In the genomic region with DNA sequence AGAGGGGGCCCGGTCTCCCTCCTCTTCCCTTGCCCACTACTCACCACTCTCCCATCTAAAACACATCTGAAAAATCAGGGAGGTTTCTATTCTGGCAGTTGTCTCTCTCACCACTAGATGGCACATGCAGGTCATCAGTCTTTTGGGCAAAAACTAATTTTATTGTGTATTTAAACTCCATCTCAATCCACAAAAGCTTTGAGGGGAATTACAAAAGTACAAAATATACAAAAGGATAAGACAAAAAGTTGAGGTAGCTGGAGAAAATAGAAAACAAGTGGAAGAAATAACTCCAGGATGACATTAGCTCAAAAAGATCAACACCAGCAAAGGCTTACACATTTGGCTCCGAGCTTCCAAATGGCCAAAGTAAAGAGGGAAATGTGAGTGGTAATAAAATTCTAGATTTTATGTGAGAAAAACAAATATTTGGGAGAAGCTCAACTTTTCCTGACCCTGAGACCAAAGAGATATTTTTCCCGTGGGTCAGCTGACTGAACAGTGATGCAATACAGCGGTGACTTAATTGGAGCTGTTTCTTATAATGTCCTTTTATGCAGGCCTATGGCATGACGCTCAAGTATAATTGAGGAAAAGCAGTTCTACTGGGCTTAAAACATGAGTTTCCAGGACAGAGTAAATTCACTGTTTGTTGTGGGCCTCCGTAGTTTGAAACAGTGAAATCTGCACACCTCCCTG, we compare ENCODE assay signal across 7 cellular contexts.
A peak's percentile ranks its signal among the peaks of the same experiment; 100 is the strongest.
DNase-seq lines count a peak whose midpoint lies in the region; ATAC-seq, FAIRE-seq and TF ChIP-seq lines count a peak whose summit lies in the region.

No MANE protein-coding gene starts in this region.

- H4K20me1 ChIP-seq in OCI-LY1 (ENCODE audit: insufficient read depth, low read length): no peaks in the 10 kb centered on the region

- H3K4me3 ChIP-seq in OCI-LY1 (ENCODE audit: low read depth, low read length, poor library complexity, severe bottlenecking): no peak overlapping the region
- no peak overlapping the region for H3K4me3 ChIP-seq in colonic mucosa

- no peaks in the 10 kb centered on the region for H3K27me3 ChIP-seq in OCI-LY1 (ENCODE audit: insufficient read depth, low read length)
- no peaks in the 10 kb centered on the region for H3K27me3 ChIP-seq in colonic mucosa

- ATAC-seq in GM21447 (IDR thresholded peaks at IDR 0.05; ENCODE audit: unreplicated experiment): no peak

- H3K36me3 ChIP-seq in OCI-LY1 (ENCODE audit: insufficient read depth, low read length) (no peaks in the 10 kb centered on the region), colonic mucosa (no peaks in the 10 kb centered on the region)

- peaks cover 13% of the 10 kb centered on the region for H3K4me1 Mint-ChIP-seq in nephron progenitor cell
- H3K4me1 Mint-ChIP-seq in activated T-helper 2 cell treated with anti-CD3 and anti-CD28 coated beads, Interferon-gamma antibody, Interleukin-2, Interleukin-4, amounts not matched to agents 10 μg/mL and 5 μg/mL and 100 μg/mL, durations not matched to agents 14 hours and 24 hours and 36 hours (ENCODE audit: low read depth): peaks cover 13% of the 10 kb centered on the region

- no peaks in the 10 kb centered on the region for H3K9me3 Mint-ChIP-seq in nephron progenitor cell
- H3K9me3 Mint-ChIP-seq in activated T-helper 2 cell treated with anti-CD3 and anti-CD28 coated beads, Interferon-gamma antibody, Interleukin-2, Interleukin-4, amounts not matched to agents 10 μg/mL and 5 μg/mL and 100 μg/mL, durations not matched to agents 14 hours and 24 hours and 36 hours: no peaks in the 10 kb centered on the region

- no peaks in the 10 kb centered on the region for H3F3A ChIP-seq in OCI-LY1 (ENCODE audit: insufficient read depth, low read length)

- peak; percentile 29 for DNase-seq in DMS53 treated with DMSO at 0.1 percent for 48 hours (lab: John Stamatoyannopoulos, UW; ENCODE audit: unreplicated experiment)
- DNase-seq in HTR-8/SVneo (ENCODE audit: insufficient read length, low spot score): peak; percentile 69
- DNase-seq in colonic mucosa: peak; percentile 23
- peak; percentile 12 for DNase-seq in nephron progenitor cell
- DNase-seq in activated T-helper 2 cell treated with anti-CD3 and anti-CD28 coated beads, Interferon-gamma antibody, Interleukin-2, Interleukin-4, amounts not matched to agents 10 μg/mL and 5 μg/mL and 100 μg/mL, durations not matched to agents 14 hours and 24 hours and 36 hours (ENCODE audit: low spot score): no peak

- no peak overlapping the region for H3K4me3 Mint-ChIP-seq in nephron progenitor cell
- H3K4me3 Mint-ChIP-seq in activated T-helper 2 cell treated with anti-CD3 and anti-CD28 coated beads, Interferon-gamma antibody, Interleukin-2, Interleukin-4, amounts not matched to agents 10 μg/mL and 5 μg/mL and 100 μg/mL, durations not matched to agents 14 hours and 24 hours and 36 hours (ENCODE audit: low read depth): no peak overlapping the region

- H3K4me1 ChIP-seq in OCI-LY1 (ENCODE audit: insufficient read depth, low read length, severe bottlenecking): peaks cover 6% of the 10 kb centered on the region
- no peaks in the 10 kb centered on the region for H3K4me1 ChIP-seq in colonic mucosa

- TF ChIP-seq CTCF in OCI-LY1 (IDR thresholded peaks at IDR 0.05; ENCODE audit: low read length) (peak; percentile 87), colonic mucosa (IDR thresholded peaks at IDR 0.05) (peak; percentile 80), nephron progenitor cell (IDR thresholded peaks at IDR 0.05) (peak; percentile 82)

- no peak for FAIRE-seq in HTR-8/SVneo (lab: Jason Lieb, UNC)

- intact Hi-C loops in colonic mucosa (cut with DNase I): loop anchor here (5.0 kb wide), 1 partner anchor 76 kb away; no protein-coding TSS in a partner anchor
- intact Hi-C loops in activated T-helper 2 cell treated with anti-CD3 and anti-CD28 coated beads, Interferon-gamma antibody, Interleukin-2, Interleukin-4, amounts not matched to agents 10 μg/mL and 5 μg/mL and 100 μg/mL, durations not matched to agents 14 hours and 24 hours and 36 hours (cut with micrococcal nuclease): loop anchor here (10.0 kb wide), 1 partner anchor 563 kb away; a partner anchor contains a TSS

- H3K9me3 ChIP-seq in OCI-LY1 (ENCODE audit: low read length) (no peaks in the 10 kb centered on the region), colonic mucosa (no peaks in the 10 kb centered on the region)

- H3K9ac ChIP-seq in OCI-LY1 (ENCODE audit: low read length): no peak overlapping the region
- H3K9ac ChIP-seq in colonic mucosa (ENCODE audit: low read depth in 2 of 2, low read length in 2 of 2): no peak overlapping the region

- H3K27ac Mint-ChIP-seq in nephron progenitor cell: no peak overlapping the region
- H3K27ac Mint-ChIP-seq in activated T-helper 2 cell treated with anti-CD3 and anti-CD28 coated beads, Interferon-gamma antibody, Interleukin-2, Interleukin-4, amounts not matched to agents 10 μg/mL and 5 μg/mL and 100 μg/mL, durations not matched to agents 14 hours and 24 hours and 36 hours: no peak overlapping the region

- H3K27me3 Mint-ChIP-seq in nephron progenitor cell (ENCODE audit: low read depth, poor library complexity): peaks cover 30% of the 10 kb centered on the region
- peaks cover 5% of the 10 kb centered on the region for H3K27me3 Mint-ChIP-seq in activated T-helper 2 cell treated with anti-CD3 and anti-CD28 coated beads, Interferon-gamma antibody, Interleukin-2, Interleukin-4, amounts not matched to agents 10 μg/mL and 5 μg/mL and 100 μg/mL, durations not matched to agents 14 hours and 24 hours and 36 hours (ENCODE audit: low read depth)

- no peaks in the 10 kb centered on the region for H3K79me2 ChIP-seq in OCI-LY1 (ENCODE audit: insufficient read depth, low read length)

- H3K36me3 Mint-ChIP-seq in nephron progenitor cell (ENCODE audit: low read depth): no peaks in the 10 kb centered on the region
- H3K36me3 Mint-ChIP-seq in activated T-helper 2 cell treated with anti-CD3 and anti-CD28 coated beads, Interferon-gamma antibody, Interleukin-2, Interleukin-4, amounts not matched to agents 10 μg/mL and 5 μg/mL and 100 μg/mL, durations not matched to agents 14 hours and 24 hours and 36 hours (ENCODE audit: low read depth): peaks cover 3% of the 10 kb centered on the region

- H3K27ac ChIP-seq in OCI-LY1 (ENCODE audit: low read depth, low read length, poor library complexity, severe bottlenecking): no peak overlapping the region
- no peak overlapping the region for H3K27ac ChIP-seq in colonic mucosa

- H2AFZ ChIP-seq in OCI-LY1 (ENCODE audit: low read length): no peak overlapping the region

- H3K4me2 ChIP-seq in OCI-LY1 (ENCODE audit: low read length): no peak overlapping the region

- H3K9me2 ChIP-seq in OCI-LY1 (ENCODE audit: low read depth, low read length): no peaks in the 10 kb centered on the region
